10 cellular contexts compared by ENCODE assay signal in the genomic region with DNA sequence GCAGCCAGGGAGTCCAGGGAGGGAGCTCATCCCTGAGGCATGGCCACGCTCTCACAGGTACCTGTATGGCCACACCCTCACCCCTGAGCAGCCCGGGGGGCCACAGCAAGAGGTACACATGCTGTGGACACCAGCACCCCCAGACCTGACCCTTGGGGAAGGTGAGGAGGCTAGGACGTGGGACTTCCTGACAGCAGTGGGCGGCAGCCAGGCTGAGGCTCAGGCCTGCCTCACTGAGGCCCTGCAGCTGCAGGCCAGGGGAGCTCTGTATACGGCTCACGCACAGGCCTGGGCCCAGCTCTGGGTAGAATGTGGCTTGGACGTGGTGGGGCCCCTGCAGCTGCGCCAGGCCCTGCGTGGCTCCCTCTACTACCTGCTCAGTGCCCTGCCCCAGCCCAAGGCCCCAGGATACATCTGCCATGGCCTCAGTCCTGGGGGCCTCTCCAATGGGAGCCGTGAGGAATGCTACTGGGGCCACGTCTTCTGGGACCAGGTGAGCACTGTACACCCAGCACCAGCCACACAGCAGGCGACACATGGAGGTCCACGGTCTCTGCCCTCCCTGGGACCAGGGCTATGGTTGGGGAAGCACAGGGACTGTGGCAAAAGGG. TPM values are rescaled to one million over a fixed set of nuclear protein-coding genes. Genes with fewer than 3 reads are reported as not detected.
DNase-seq lines count a peak whose midpoint lies in the region; ATAC-seq and TF ChIP-seq lines count a peak whose summit lies in the region.
"Had no signal": no experiment of that assay in that cellular context is flagged by ENCODE, and none has a peak within 500 bp of the region (broad histone marks: within the 10 kb centered on the region; RNA-seq: fewer than 3 reads in every experiment).

No MANE protein-coding gene starts in this region.

- peak overlapping the region; percentile 22 to 87 (median 74) for H3K4me3 Mint-ChIP-seq in CD4-positive, CD25-positive, alpha-beta regulatory T cell
- peak overlapping the region in 3 of 4 donors; percentile 34 to 60 (median 52) for H3K4me3 Mint-ChIP-seq in IgD-negative memory B cell
- H3K4me3 Mint-ChIP-seq in chondrocyte (ENCODE audit: unreplicated experiment), result peak overlapping the region; percentile 16
- H3K4me3 Mint-ChIP-seq in nephron progenitor cell, result peak overlapping the region; percentile 79

- no peaks in the 10 kb centered on the region for H3K9me3 Mint-ChIP-seq in CD4-positive, CD25-positive, alpha-beta regulatory T cell
- no peaks in the 10 kb centered on the region for H3K9me3 Mint-ChIP-seq in IgD-negative memory B cell
- H3K9me3 Mint-ChIP-seq in chondrocyte (ENCODE audit: low read depth), result no peaks in the 10 kb centered on the region
- no peaks in the 10 kb centered on the region for H3K9me3 Mint-ChIP-seq in nephron progenitor cell

- peak overlapping the region in 1 of 3 donors; percentile 31 for H3K27ac Mint-ChIP-seq in CD4-positive, CD25-positive, alpha-beta regulatory T cell
- H3K27ac Mint-ChIP-seq in IgD-negative memory B cell (peak overlapping the region in 1 of 3 donors; percentile 60), chondrocyte (ENCODE audit: unreplicated experiment) (peak overlapping the region; percentile 2), nephron progenitor cell (peak overlapping the region; percentile 82)

- H3K27me3 ChIP-seq in CD4-positive, CD25-positive, alpha-beta regulatory T cell (ENCODE audit: control insufficient read depth, insufficient read depth, low read length), result no peaks in the 10 kb centered on the region
- H3K27me3 ChIP-seq in gastroesophageal sphincter, result peaks cover 24% of the 10 kb centered on the region

- H3K36me3 ChIP-seq in CD4-positive, CD25-positive, alpha-beta regulatory T cell (ENCODE audit: control insufficient read depth, insufficient read depth, low read length), result no peaks in the 10 kb centered on the region
- H3K36me3 ChIP-seq in gastroesophageal sphincter, result peaks cover 0 to 35% of the 10 kb centered on the region in 2 donors

- no peak overlapping the region for H3K27ac ChIP-seq in CD4-positive, CD25-positive, alpha-beta regulatory T cell (ENCODE audit: insufficient read depth, low read length, poor library complexity, severe bottlenecking)
- no peak overlapping the region for H3K27ac ChIP-seq in gastroesophageal sphincter

- no peak overlapping the region for H3K4me3 ChIP-seq in CD4-positive, CD25-positive, alpha-beta regulatory T cell (ENCODE audit: low read depth, low read length)
- H3K4me3 ChIP-seq in gastroesophageal sphincter, result no peak overlapping the region

- H3K4me1 Mint-ChIP-seq in CD4-positive, CD25-positive, alpha-beta regulatory T cell, result peaks cover 0 to 31% (median 4%) of the 10 kb centered on the region in 4 donors
- H3K4me1 Mint-ChIP-seq in IgD-negative memory B cell (peaks cover 3 to 13% (median 13%) of the 10 kb centered on the region in 3 donors), chondrocyte (ENCODE audit: low read depth) (peaks cover 16% of the 10 kb centered on the region), nephron progenitor cell (peaks cover 49% of the 10 kb centered on the region)

- WGBS in gastroesophageal sphincter (ENCODE audit: low coverage in 1 of 2), 2 donors, result no CpG with 5 or more reads among the region's 13 CpGs

- H3K36me3 Mint-ChIP-seq in CD4-positive, CD25-positive, alpha-beta regulatory T cell, result no peaks in the 10 kb centered on the region
- peaks cover 3% of the 10 kb centered on the region for H3K36me3 Mint-ChIP-seq in IgD-negative memory B cell
- peaks cover 9% of the 10 kb centered on the region for H3K36me3 Mint-ChIP-seq in chondrocyte (ENCODE audit: low read depth)
- H3K36me3 Mint-ChIP-seq in nephron progenitor cell (ENCODE audit: low read depth), result peaks cover 6% of the 10 kb centered on the region

- H3K9me3 ChIP-seq in CD4-positive, CD25-positive, alpha-beta regulatory T cell (ENCODE audit: control insufficient read depth in 2 of 2, low read length in 2 of 2), result no peaks in the 10 kb centered on the region
- H3K9me3 ChIP-seq in gastroesophageal sphincter, result no peaks in the 10 kb centered on the region

- DNase-seq in CD4-positive, CD25-positive, alpha-beta regulatory T cell, result no peak
- DNase-seq in chondrocyte (ENCODE audit: low spot score) (peak; percentile 86), nephron progenitor cell (no peak), ecto neural progenitor cell (ENCODE audit: low spot score) (no peak)
- DNase-seq: NCI-H226 had no signal

- TF ChIP-seq CTCF in chondrocyte (IDR thresholded peaks at IDR 0.05) (no peak), nephron progenitor cell (IDR thresholded peaks at IDR 0.05) (no peak), gastroesophageal sphincter (IDR thresholded peaks at IDR 0.05) (no peak)

- no peak for ATAC-seq in CD4-positive, CD25-positive, alpha-beta regulatory T cell (ENCODE audit: low read depth in 2 of 2)
- no peak for ATAC-seq in GM21529 (IDR thresholded peaks at IDR 0.05; ENCODE audit: unreplicated experiment)
- ATAC-seq in GM19395 (IDR thresholded peaks at IDR 0.05; ENCODE audit: unreplicated experiment), result no peak
- ATAC-seq in gastroesophageal sphincter, result no peak

- peaks cover 15% of the 10 kb centered on the region for H3K27me3 Mint-ChIP-seq in CD4-positive, CD25-positive, alpha-beta regulatory T cell
- H3K27me3 Mint-ChIP-seq in IgD-negative memory B cell, result peaks cover 3% of the 10 kb centered on the region
- H3K27me3 Mint-ChIP-seq in chondrocyte (ENCODE audit: low read depth), result no peaks in the 10 kb centered on the region
- peaks cover 9% of the 10 kb centered on the region for H3K27me3 Mint-ChIP-seq in nephron progenitor cell (ENCODE audit: low read depth, poor library complexity)

- no peak for TF ChIP-seq EP300 in gastroesophageal sphincter (IDR thresholded peaks at IDR 0.05)

- no peak for TF ChIP-seq POLR2A in gastroesophageal sphincter (IDR thresholded peaks at IDR 0.05)

- H3K4me1 ChIP-seq in CD4-positive, CD25-positive, alpha-beta regulatory T cell (ENCODE audit: control insufficient read depth, insufficient read depth, low read length, poor library complexity, severe bottlenecking), result peaks cover 23% of the 10 kb centered on the region
- H3K4me1 ChIP-seq in gastroesophageal sphincter, result peaks cover 0 to 27% (median 10%) of the 10 kb centered on the region in 3 donors

RNA-seq across cellular contexts. Expression of gene PGGHG, which starts 1.8 kb away (rescaled TPM):
- 188 TPM for total RNA-seq in CD4-positive, CD25-positive, alpha-beta regulatory T cell
- 1 to 10 TPM; 1.5 to 2.9 (median 2.5) TPM for polyA plus RNA-seq in CD4-positive, CD25-positive, alpha-beta regulatory T cell
- polyA plus RNA-seq in IgD-negative memory B cell, result 6.1 TPM
- total RNA-seq in chondrocyte (35.6 to 49.5 TPM (median 49.4 TPM) in 3 replicates), gastroesophageal sphincter (10 to 100 TPM in 2 of 4 donors, 1 to 10 TPM in 2; 8.5 to 35.3 (median 15.5) TPM)

RNA-seq across cellular contexts. Expression of gene IFITM5, which starts 8.6 kb away (rescaled TPM):
- total RNA-seq in CD4-positive, CD25-positive, alpha-beta regulatory T cell, result not detected
- polyA plus RNA-seq in CD4-positive, CD25-positive, alpha-beta regulatory T cell, result not detected
- polyA plus RNA-seq in IgD-negative memory B cell, result not detected
- total RNA-seq in chondrocyte (not detected in 3 replicates), gastroesophageal sphincter (not detected)
- total RNA-seq: temporal lobe had no signal

RNA-seq across cellular contexts. Expression of gene NLRP6, which starts 12.5 kb away (rescaled TPM):
- total RNA-seq in CD4-positive, CD25-positive, alpha-beta regulatory T cell, result 1.8 TPM
- 1 to 10 TPM in 3 of 4 donors, under 1 TPM in 1; 0.36 to 4.0 (median 2.4) TPM for polyA plus RNA-seq in CD4-positive, CD25-positive, alpha-beta regulatory T cell
- polyA plus RNA-seq in IgD-negative memory B cell, result 5.9 TPM
- not detected in 3 replicates for total RNA-seq in chondrocyte
- 1 to 10 TPM in 1 of 4 donors, under 1 TPM in 1, not detected in 2; 0.23 to 1.9 TPM for total RNA-seq in gastroesophageal sphincter
- total RNA-seq: temporal lobe had no signal

RNA-seq across cellular contexts. Expression of gene IFITM2, which starts 16.9 kb away (rescaled TPM):
- 376 TPM for total RNA-seq in CD4-positive, CD25-positive, alpha-beta regulatory T cell
- polyA plus RNA-seq in CD4-positive, CD25-positive, alpha-beta regulatory T cell, result 1,000 to 10,000 TPM; 1,701 to 2,097 (median 1,858) TPM
- 1,305 TPM for polyA plus RNA-seq in IgD-negative memory B cell
- total RNA-seq in chondrocyte, result 100 to 109 TPM (median 107 TPM) in 3 replicates
- 100 to 1,000 TPM in 3 of 4 donors, 10 to 100 TPM in 1; 89.3 to 183 (median 126) TPM for total RNA-seq in gastroesophageal sphincter

RNA-seq across cellular contexts. Expression of gene IFITM1, which starts 23.1 kb away (rescaled TPM):
- total RNA-seq in CD4-positive, CD25-positive, alpha-beta regulatory T cell, result 320 TPM
- 1,000 to 10,000 TPM; 1,249 to 1,544 (median 1,415) TPM for polyA plus RNA-seq in CD4-positive, CD25-positive, alpha-beta regulatory T cell
- 233 TPM for polyA plus RNA-seq in IgD-negative memory B cell
- total RNA-seq in chondrocyte, result 1.0 to 3.3 TPM (median 1.6 TPM) in 3 replicates
- total RNA-seq in gastroesophageal sphincter, result 100 to 1,000 TPM in 3 of 4 donors, 10 to 100 TPM in 1; 29.9 to 138 (median 112) TPM

Comparison
In these comparisons a context has a peak if more than half of its experiments do, and no peak if none do; other contexts are left out.
1. H3K4me3 Mint-ChIP-seq: peak in every context shown above with its lines; median percentile 79 in nephron progenitor cell; 74 in CD4-positive, CD25-positive, alpha-beta regulatory T cell; 52 in IgD-negative memory B cell; 16 in chondrocyte.